Comparison of ENCODE assay signal across 26 cellular contexts in the genomic region with DNA sequence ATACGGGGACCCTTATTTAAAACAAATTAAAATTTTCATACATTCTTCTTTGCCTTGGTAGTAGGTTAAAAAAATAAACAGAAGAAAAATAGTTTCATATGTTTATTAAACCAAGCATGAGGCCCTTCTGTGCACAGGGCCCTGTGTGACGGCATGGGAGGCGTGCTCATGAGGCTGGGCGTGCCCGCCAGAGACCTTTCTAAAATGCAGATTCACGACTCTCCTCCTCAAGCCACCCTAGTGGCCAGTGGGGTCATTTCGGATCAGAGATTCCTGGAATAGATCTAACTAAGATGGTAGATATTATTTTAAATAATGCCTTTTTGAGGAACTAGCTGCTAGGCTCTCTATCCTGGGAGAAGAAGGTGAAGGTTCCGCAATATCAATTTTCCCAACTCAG. TPM values are rescaled to one million over a fixed set of nuclear protein-coding genes. Genes with fewer than 3 reads are reported as not detected.
"Had no signal": no experiment of that assay in that cellular context is flagged by ENCODE, and none has a peak within 500 bp of the region (broad histone marks: within the 10 kb centered on the region; RNA-seq: fewer than 3 reads in every experiment).

No MANE protein-coding gene starts in this region.

- H3K9me3 ChIP-seq: adrenal gland, gastrocnemius medialis, heart left ventricle, mucosa of descending colon, sigmoid colon, stomach, upper lobe of left lung had no signal

- H2AFZ ChIP-seq: parathyroid adenoma had no signal

- H3K36me3 Mint-ChIP-seq: activated naive CD4-positive, alpha-beta T cell treated with anti-CD3 and anti-CD28 coated beads, Interleukin-2, amount 50 U/mL, for 24 hours; memory B cell; naive thymus-derived CD8-positive, alpha-beta T cell; stimulated activated effector memory CD8-positive, alpha-beta T cell treated with anti-CD3 and anti-CD28 coated beads, Interleukin-12 subunit alpha, Interleukin-12 subunit beta, amount 100 ng/mL, for 72 hours had no signal

- H3K9ac ChIP-seq: parathyroid adenoma had no signal

- H3K79me2 ChIP-seq: parathyroid adenoma had no signal

- H3K4me1 ChIP-seq: adrenal gland, gastrocnemius medialis, parathyroid adenoma, sigmoid colon, stomach, upper lobe of left lung had no signal

- DNase-seq: activated CD4-positive, alpha-beta T cell treated with anti-CD3 and anti-CD28 coated beads, Interleukin-2, amount 50 U/mL, for 1 hour; activated CD4-positive, CD25-positive, alpha-beta regulatory T cell treated with anti-CD3 and anti-CD28 coated beads, Interleukin-2, amount 50 U/mL, for 72 hours; activated CD8-positive, alpha-beta memory T cell treated with anti-CD3 and anti-CD28 coated beads, Interleukin-2, amount 50 U/mL, for 48 hours; activated effector memory CD4-positive, alpha-beta T cell treated with anti-CD3 and anti-CD28 coated beads, Interleukin-2, amount 50 U/mL, for 16 hours; activated T-cell treated with anti-CD3 and anti-CD28 coated beads, Interleukin-2, amount 50 U/mL, for 48 hours; adrenal gland; dermis blood vessel endothelial cell; effector memory CD4-positive, alpha-beta T cell; gastrocnemius medialis; heart left ventricle; mucosa of descending colon; naive thymus-derived CD8-positive, alpha-beta T cell; sigmoid colon; stimulated activated CD4-positive, alpha-beta T cell treated with anti-CD3 and anti-CD28 coated beads, Interleukin-4, amount 100 ng/mL, for 24 hours; stomach; T1000 had no signal

- H3K4me3 ChIP-seq: adrenal gland, cardiac muscle cell, gastrocnemius medialis, heart left ventricle, mucosa of descending colon, sigmoid colon, stomach, upper lobe of left lung had no signal

- H3K36me3 ChIP-seq: adrenal gland, gastrocnemius medialis, stomach, upper lobe of left lung had no signal

- H3K27ac Mint-ChIP-seq: activated naive CD4-positive, alpha-beta T cell treated with anti-CD3 and anti-CD28 coated beads, Interleukin-2, amount 50 U/mL, for 24 hours; memory B cell; naive thymus-derived CD8-positive, alpha-beta T cell; stimulated activated effector memory CD8-positive, alpha-beta T cell treated with anti-CD3 and anti-CD28 coated beads, Interleukin-12 subunit alpha, Interleukin-12 subunit beta, amount 100 ng/mL, for 72 hours had no signal

- H3K9me3 Mint-ChIP-seq: activated naive CD4-positive, alpha-beta T cell treated with anti-CD3 and anti-CD28 coated beads, Interleukin-2, amount 50 U/mL, for 24 hours; memory B cell; naive thymus-derived CD8-positive, alpha-beta T cell; stimulated activated effector memory CD8-positive, alpha-beta T cell treated with anti-CD3 and anti-CD28 coated beads, Interleukin-12 subunit alpha, Interleukin-12 subunit beta, amount 100 ng/mL, for 72 hours had no signal

- H3K4me3 Mint-ChIP-seq: activated naive CD4-positive, alpha-beta T cell treated with anti-CD3 and anti-CD28 coated beads, Interleukin-2, amount 50 U/mL, for 24 hours; memory B cell; naive thymus-derived CD8-positive, alpha-beta T cell; stimulated activated effector memory CD8-positive, alpha-beta T cell treated with anti-CD3 and anti-CD28 coated beads, Interleukin-12 subunit alpha, Interleukin-12 subunit beta, amount 100 ng/mL, for 72 hours had no signal

- H3K27ac ChIP-seq: adrenal gland, gastrocnemius medialis, heart left ventricle, parathyroid adenoma, sigmoid colon, stomach, upper lobe of left lung had no signal

- H3K27me3 ChIP-seq: adrenal gland, cardiac muscle cell, gastrocnemius medialis, heart left ventricle, sigmoid colon, stomach, upper lobe of left lung had no signal

- ATAC-seq: gastrocnemius medialis; heart left ventricle; mucosa of descending colon; naive thymus-derived CD8-positive, alpha-beta T cell; stimulated activated effector memory CD8-positive, alpha-beta T cell treated with anti-CD3 and anti-CD28 coated beads, Interleukin-12 subunit alpha, Interleukin-12 subunit beta, amount 100 ng/mL, for 72 hours had no signal

- H3K4me1 Mint-ChIP-seq: activated naive CD4-positive, alpha-beta T cell treated with anti-CD3 and anti-CD28 coated beads, Interleukin-2, amount 50 U/mL, for 24 hours; memory B cell; naive thymus-derived CD8-positive, alpha-beta T cell; stimulated activated effector memory CD8-positive, alpha-beta T cell treated with anti-CD3 and anti-CD28 coated beads, Interleukin-12 subunit alpha, Interleukin-12 subunit beta, amount 100 ng/mL, for 72 hours had no signal

RNA-seq across cellular contexts. Expression of a gene that starts 35.3 kb away (rescaled TPM):
- total RNA-seq: naive thymus-derived CD8-positive, alpha-beta T cell; T-helper 1 cell treated with Interleukin-12 subunit alpha and Interleukin-12 subunit beta and Interleukin-4 antibody, amounts not matched to agents 30 ng/mL and 1 ng/mL, for 36 hours had no signal
- polyA plus RNA-seq: naive thymus-derived CD8-positive, alpha-beta T cell had no signal

RNA-seq across cellular contexts. Expression of a gene that starts 58.9 kb away (rescaled TPM):
- total RNA-seq: adrenal gland; astrocyte; cardiac muscle cell; chondrocyte; dermis blood vessel endothelial cell; gastrocnemius medialis; liver; mucosa of descending colon; naive thymus-derived CD8-positive, alpha-beta T cell; sigmoid colon; stomach; T-helper 1 cell treated with Interleukin-12 subunit alpha and Interleukin-12 subunit beta and Interleukin-4 antibody, amounts not matched to agents 30 ng/mL and 1 ng/mL, for 36 hours had no signal
- polyA plus RNA-seq: cardiac muscle cell; heart left ventricle; liver; naive thymus-derived CD8-positive, alpha-beta T cell; stomach had no signal
